9 cellular contexts compared by ENCODE assay signal in the genomic region with DNA sequence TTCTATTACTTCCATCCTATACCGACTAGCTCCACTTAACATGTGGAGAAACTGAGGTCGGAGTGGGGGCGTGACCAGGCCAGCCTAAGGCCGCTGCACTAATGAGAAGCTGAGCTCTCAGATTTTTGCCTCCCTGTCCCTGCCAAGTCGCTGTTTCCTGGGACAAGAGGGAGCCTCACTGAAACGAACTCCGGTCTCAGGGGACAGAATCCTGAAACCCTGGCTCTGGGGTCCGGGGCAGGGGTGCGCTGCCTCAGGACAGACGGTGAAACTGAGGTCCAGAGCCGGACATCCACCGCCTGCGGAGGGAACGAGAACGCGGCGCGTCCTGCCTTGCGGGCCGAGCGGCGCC. TPM values are rescaled to one million over a fixed set of nuclear protein-coding genes. Genes with fewer than 3 reads are reported as not detected.
DNase-seq lines count a peak whose midpoint lies in the region; ATAC-seq, FAIRE-seq and TF ChIP-seq lines count a peak whose summit lies in the region.
"Had no signal": no experiment of that assay in that cellular context is flagged by ENCODE, and none has a peak within 500 bp of the region (broad histone marks: within the 10 kb centered on the region; RNA-seq: fewer than 3 reads in every experiment).

No MANE protein-coding gene starts in this region.

- WGBS in prostate gland = 2% methylated on average over 20 of the region's 22 CpGs

- TF ChIP-seq CTCF in prostate gland (IDR thresholded peaks at IDR 0.05) = no peak

- H3K4me3 Mint-ChIP-seq in T-helper 17 cell = peak overlapping the region; percentile 84

- TF ChIP-seq POLR2A in prostate gland (IDR thresholded peaks at IDR 0.05) (no peak), GM12891 (IDR thresholded peaks at IDR 0.05; ENCODE audit: low read depth, low read length) (no peak)

- H3K36me3 ChIP-seq in prostate gland = no peaks in the 10 kb centered on the region

- peaks cover 4% of the 10 kb centered on the region for H3K27me3 Mint-ChIP-seq in T-helper 17 cell

- H3K4me3 ChIP-seq in prostate gland = peak overlapping the region; percentile 47 to 51

- peaks cover 8% of the 10 kb centered on the region for H3K4me1 ChIP-seq in prostate gland (replicated peaks)

- H3K4me1 Mint-ChIP-seq in T-helper 17 cell = peaks cover 38% of the 10 kb centered on the region

- peak; percentile 22 for DNase-seq in ELF-1 (ENCODE audit: low read depth, low spot score)
- DNase-seq in T-helper 17 cell = no peak
- DNase-seq in Right ventricle myocardium inferior (ENCODE audit: missing footprints) = no peak
- DNase-seq in prostate gland (ENCODE audit: low spot score) = no peak
- DNase-seq in RKO (ENCODE audit: low spot score) = no peak
- DNase-seq in GM12891 (ENCODE audit: insufficient read length, low spot score) = no peak
- no peak for DNase-seq in NCI-H526 treated with DMSO at 0.1 percent for 48 hours (lab: John Stamatoyannopoulos, UW)

- H3K27ac ChIP-seq in prostate gland = peak overlapping the region; percentile 70 to 79

- ATAC-seq in T-helper 17 cell (no peak), Right ventricle myocardium inferior (peak; percentile 9), GM19324 (IDR thresholded peaks at IDR 0.05; ENCODE audit: low FRiP score, unreplicated experiment) (no peak)

- peak overlapping the region; percentile 70 for H3K27ac Mint-ChIP-seq in T-helper 17 cell

- peaks cover 3% of the 10 kb centered on the region for H3K36me3 Mint-ChIP-seq in T-helper 17 cell (ENCODE audit: low read depth)

- H3K9me3 ChIP-seq in T-helper 17 cell (ENCODE audit: control insufficient read depth, low read length, poor library complexity, severe bottlenecking) = no peaks in the 10 kb centered on the region
- no peaks in the 10 kb centered on the region for H3K9me3 ChIP-seq in prostate gland

- intact Hi-C loops in Right ventricle myocardium inferior (cut with DNase I) = loop anchor here (5.0 to 10.0 kb wide), 2 partner anchors 50 to 73 kb away; partner anchors contain the start of gene TUT4
- intact Hi-C loops in prostate gland (cut with DNase I) = loop anchor here (10.0 kb wide), 1 partner anchor 47 kb away; the partner anchor contains the start of gene TUT4

- no peaks in the 10 kb centered on the region for H3K27me3 ChIP-seq in prostate gland (replicated peaks; ENCODE audit: insufficient read depth)

- no peak for FAIRE-seq in GM12891 (lab: Jason Lieb, UNC)
- FAIRE-seq: endometrium had no signal

TF ChIP-seq in GM12891, 5 proteins besides CTCF, POLR2A, EP300 and RAD21:
- TF ChIP-seq POLR2AphosphoS5 (IDR thresholded peaks at IDR 0.05; ENCODE audit: low read depth, low read length) (no peak), PAX5 (IDR thresholded peaks at IDR 0.05; ENCODE audit: insufficient read depth, low read length, severe bottlenecking) (no peak), SPI1 (IDR thresholded peaks at IDR 0.05; ENCODE audit: low read depth, low read length) (no peak), TAF1 (IDR thresholded peaks at IDR 0.05; ENCODE audit: low read depth, low read length) (no peak), POU2F2 (IDR thresholded peaks at IDR 0.05; ENCODE audit: low read depth, low read length) (no peak)

RNA-seq across cellular contexts. Expression of gene GPX7, which starts 0.2 kb away (rescaled TPM):
- total RNA-seq in T-helper 17 cell (10 to 100 TPM; 13.4 to 13.9 TPM), Right ventricle myocardium inferior (4.7 TPM), prostate gland (10 to 100 TPM; 22.7 to 26.3 TPM)
- 20.4 TPM for polyA plus RNA-seq in GM12891 (2012; ENCODE audit: low read depth, missing spikeins)

RNA-seq across cellular contexts. Expression of gene SHISAL2A, which starts 31.0 kb away (rescaled TPM):
- total RNA-seq in T-helper 17 cell (10 to 100 TPM; 33.1 to 41.9 TPM), Right ventricle myocardium inferior (not detected), prostate gland (1 to 10 TPM; 1.0 to 2.6 TPM)
- 0.86 TPM for polyA plus RNA-seq in GM12891 (2012; ENCODE audit: low read depth, missing spikeins)

RNA-seq across cellular contexts. Expression of gene TUT4, which starts 49.1 kb away (rescaled TPM):
- total RNA-seq in T-helper 17 cell (100 to 1,000 TPM; 125 to 136 TPM), Right ventricle myocardium inferior (32.7 TPM), prostate gland (10 to 100 TPM; 44.4 to 76.1 TPM)
- polyA plus RNA-seq in GM12891 (2012; ENCODE audit: low read depth, missing spikeins) = 20.5 TPM

Comparison
In these comparisons a context has a peak if more than half of its experiments do, and no peak if none do; other contexts are left out.
1. RNA of gene SHISAL2A, which starts 31.0 kb away (total RNA-seq): 33.1 to 41.9 TPM in T-helper 17 cell; 1.0 to 2.6 TPM in prostate gland and not detected in Right ventricle myocardium inferior (single experiment); every median in the first group is over 4 times any median in the second.